In the genomic region with DNA sequence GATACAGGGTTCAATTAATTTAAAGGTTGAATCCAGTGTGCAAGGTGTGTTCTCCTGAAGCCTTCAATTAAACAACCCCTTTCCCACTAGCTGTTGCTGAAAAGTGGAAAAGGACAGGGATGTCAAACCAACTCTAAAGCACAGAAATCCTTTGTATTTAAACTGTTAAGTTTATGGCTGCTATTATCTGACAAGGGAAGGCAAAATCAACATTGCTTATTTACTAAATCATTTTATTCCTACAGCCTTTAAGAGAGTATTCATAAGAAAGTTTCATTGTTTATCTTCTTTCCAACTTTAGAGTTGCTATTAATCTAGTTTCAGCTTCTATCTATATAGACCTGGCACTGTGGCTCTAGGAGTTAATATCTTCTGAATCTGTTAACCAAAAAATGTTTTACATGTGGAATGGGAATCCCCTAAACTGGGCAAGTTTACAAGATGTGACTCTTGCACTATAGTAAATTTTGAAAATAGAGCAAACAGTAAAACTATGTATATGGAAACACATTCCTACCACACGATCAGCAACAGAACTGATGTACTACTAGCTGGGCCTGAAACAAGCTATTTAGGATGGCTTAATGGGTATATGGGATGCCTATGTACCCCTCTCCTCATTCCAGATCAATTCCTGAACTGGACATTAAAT, we compare ENCODE assay signal across 20 cellular contexts. TPM values are rescaled to one million over a fixed set of nuclear protein-coding genes. Genes with fewer than 3 reads are reported as not detected.
A peak's percentile ranks its signal among the peaks of the same experiment; 100 is the strongest.
DNase-seq lines count a peak whose midpoint lies in the region; ATAC-seq, FAIRE-seq and TF ChIP-seq lines count a peak whose summit lies in the region.
"Had no signal": no experiment of that assay in that cellular context is flagged by ENCODE, and none has a peak within 500 bp of the region (broad histone marks: within the 10 kb centered on the region; RNA-seq: fewer than 3 reads in every experiment).

No MANE protein-coding gene starts in this region.

- H2BK20ac ChIP-seq in IMR-90 (ENCODE audit: low read depth, low read length) = no peak overlapping the region

- H4K91ac ChIP-seq in IMR-90 (ENCODE audit: insufficient read depth, low read depth, low read length) = no peak overlapping the region

- H2AK5ac ChIP-seq in IMR-90 (ENCODE audit: low read depth, low read length) = no peak overlapping the region

- H3K56ac ChIP-seq in IMR-90 (ENCODE audit: extremely low read depth, insufficient read depth, low read length) = no peak overlapping the region

- BruUV-seq in IMR-90 (replicated peaks; lab: Mats Ljungman, UMichigan) = no TSS peak

- TF ChIP-seq RAD21 in A549 (conservative IDR thresholded peaks at IDR 0.05 in 1 of 2, IDR thresholded peaks at IDR 0.05 in 1 of 2) (no peak), IMR-90 (IDR thresholded peaks at IDR 0.05; ENCODE audit: low read length) (no peak)

- H3K9me3 ChIP-seq in A549 = peaks cover 6% of the 10 kb centered on the region
- no peaks in the 10 kb centered on the region for H3K9me3 ChIP-seq in IMR-90 (ENCODE audit: control insufficient read depth, insufficient read depth, low read length)
- H3K9me3 ChIP-seq in colonic mucosa = no peaks in the 10 kb centered on the region
- H3K9me3 ChIP-seq: ovary had no signal

- no peak overlapping the region for H4K8ac ChIP-seq in IMR-90 (ENCODE audit: low read depth in 2 of 2, low read length in 2 of 2)

- intact Hi-C loops in IMR-90 (cut with micrococcal nuclease) = no loop called here
- intact Hi-C loops in colonic mucosa (cut with DNase I) = no loop called here

- TF ChIP-seq EP300 in A549 (IDR thresholded peaks at IDR 0.05) = no peak

- H3K4me1 ChIP-seq in A549 = peaks cover 67% of the 10 kb centered on the region
- H3K4me1 ChIP-seq in IMR-90 (ENCODE audit: control insufficient read depth, insufficient read depth, low read length) = peaks cover 22% of the 10 kb centered on the region
- peaks cover 7% of the 10 kb centered on the region for H3K4me1 ChIP-seq in colonic mucosa

- H4K5ac ChIP-seq in IMR-90 (ENCODE audit: low read depth, low read length) = no peak overlapping the region; the same call in 1 of the 2 replicates

- H3K9ac ChIP-seq in IMR-90 (ENCODE audit: low read depth, low read length) (no peak overlapping the region), colonic mucosa (ENCODE audit: low read depth in 2 of 2, low read length in 2 of 2) (no peak overlapping the region)

- H3K23ac ChIP-seq in IMR-90 (ENCODE audit: low read depth, low read length) = no peak overlapping the region

- H3K18ac ChIP-seq in IMR-90 (ENCODE audit: low read depth, low read length) = peak overlapping the region; percentile 18; the same call in 1 of the 2 replicates

- DNase-seq in A549 (ENCODE audit: low read depth in 1 of 2, low spot score in 1 of 2) (no peak), GM12891 (ENCODE audit: insufficient read length, low spot score) (no peak), IMR-90 (peak; percentile 70), colonic mucosa (no peak), activated gamma-delta T cell (lab: John Stamatoyannopoulos, UW) (no peak), brain microvascular endothelial cell (no peak), foreskin fibroblast (no peak)
- DNase-seq in effector CD4-positive, alpha-beta T cell = no peak
- DNase-seq: activated CD8-positive, alpha-beta T cell treated with anti-CD3 and anti-CD28 coated beads for 36 hours; CD8-positive, alpha-beta memory T cell; DMS79 treated with DMSO at 0.1 percent for 48 hours; effector memory CD4-positive, alpha-beta T cell; heart left ventricle; MG63; NCI-H1930; ovary; stomach; WERI-Rb-1 had no signal

- TF ChIP-seq CTCF in A549 (IDR thresholded peaks at IDR 0.05) = no peak
- no peak for TF ChIP-seq CTCF in IMR-90 (conservative IDR thresholded peaks at IDR 0.05; ENCODE audit: low read depth, low read length)
- TF ChIP-seq CTCF in colonic mucosa (IDR thresholded peaks at IDR 0.05) = no peak
- no peak for TF ChIP-seq CTCF in brain microvascular endothelial cell (IDR thresholded peaks at IDR 0.05; ENCODE audit: low read depth, low read length, missing control alignments)
- TF ChIP-seq CTCF in foreskin fibroblast (IDR thresholded peaks at IDR 0.05; ENCODE audit: low read depth, low read length) = no peak

- peak overlapping the region; percentile 42 for H2BK5ac ChIP-seq in IMR-90 (ENCODE audit: low read depth, low read length, poor library complexity, severe bottlenecking)

- WGBS in A549 (ENCODE audit: missing lambda C conversion rate) = 10% methylated on average over 1 of the region's 1 CpG
- no CpG with 5 or more reads among the region's 1 CpG for WGBS in IMR-90 (ENCODE audit: extremely low coverage in 2 of 2, insufficient read length in 1 of 2), 2 experiments

- H3K4ac ChIP-seq in IMR-90 (ENCODE audit: low read depth, low read length) = no peak overlapping the region

- H3K4me2 ChIP-seq in A549 = peak overlapping the region; percentile 47
- H3K4me2 ChIP-seq in IMR-90 (ENCODE audit: low read depth, low read length) = peak overlapping the region; percentile 52; the same call in 1 of the 2 replicates

- no peak; a peak in 1 of 6 replicates for ATAC-seq in A549
- peak; percentile 49; the same call in 1 of the 2 replicates for ATAC-seq in IMR-90 (ENCODE audit: low read depth)
- ATAC-seq: activated CD8-positive, alpha-beta T cell treated with anti-CD3 and anti-CD28 coated beads for 36 hours; Right ventricle myocardium inferior had no signal

- dilution Hi-C loops in IMR-90 (cut with HindIII; ENCODE audit: low sequenced_read_pairs, unreplicated experiment) = no loop called here

- peaks cover 7% of the 10 kb centered on the region for H3K9me1 ChIP-seq in IMR-90 (ENCODE audit: insufficient read depth, low read length)

- peak overlapping the region in 1 of 2 experiments; percentile 62; a peak in 3 of 6 replicates for H3K27ac ChIP-seq in A549
- no peak overlapping the region for H3K27ac ChIP-seq in IMR-90 (ENCODE audit: insufficient read depth, low read length)
- peak overlapping the region; percentile 11 for H3K27ac ChIP-seq in colonic mucosa
- no peak overlapping the region for H3K27ac ChIP-seq in brain microvascular endothelial cell
- H3K27ac ChIP-seq: ovary, stomach, WERI-Rb-1 had no signal

- in situ Hi-C loops in IMR-90 (cut with MboI; ENCODE audit: low sequenced_read_pairs) = no loop called here
- in situ Hi-C loops in brain microvascular endothelial cell (cut with HindIII; ENCODE audit: low pct_ligation_motif_present, low sequenced_read_pairs) = no loop called here

- H4K20me1 ChIP-seq in IMR-90 (ENCODE audit: insufficient read depth, low read length) = peaks cover 69% of the 10 kb centered on the region

- CTCF ChIA-PET in A549 (lab: Yijun Ruan, JAX) = interaction anchor here (0.9 to 1.2 kb wide), 4 partner anchors 10 to 173 kb away, joined by 3 to 4 read pairs (median 4); no protein-coding TSS in a partner anchor
- CTCF ChIA-PET in IMR-90 (lab: Yijun Ruan, JAX) = interaction anchor here (0.6 to 1.0 kb wide), 3 partner anchors 12 to 663 kb away, joined by 3 read pairs; no protein-coding TSS in a partner anchor

- H3K36me3 ChIP-seq in IMR-90 (ENCODE audit: control insufficient read depth, insufficient read depth, low read length) (no peaks in the 10 kb centered on the region), colonic mucosa (no peaks in the 10 kb centered on the region), brain microvascular endothelial cell (replicated peaks) (no peaks in the 10 kb centered on the region)
- H3K36me3 ChIP-seq: heart left ventricle, ovary, stomach, WERI-Rb-1 had no signal

- H2BK120ac ChIP-seq in IMR-90 (ENCODE audit: low read depth, low read length) = no peak overlapping the region

- no peak overlapping the region for H2AK9ac ChIP-seq in IMR-90 (replicated peaks; ENCODE audit: low read depth, low read length, poor library complexity)

- H2BK15ac ChIP-seq in IMR-90 (ENCODE audit: low read depth, low read length) = no peak overlapping the region

- peaks cover 2 to 62% of the 10 kb centered on the region in 2 experiments; a peak in 2 of 4 replicates for H3K79me1 ChIP-seq in IMR-90 (ENCODE audit: low read depth in 1 of 2, low read length in 2 of 2)

- H3K14ac ChIP-seq in IMR-90 (replicated peaks; ENCODE audit: low read depth, low read length) = no peak overlapping the region; the same call in 1 of the 2 replicates

- POLR2A ChIA-PET in A549 (lab: Yijun Ruan, JAX) = no interaction called here
- POLR2A ChIA-PET in IMR-90 (lab: Charles Lee; ENCODE audit: unreplicated experiment) = interaction anchor here (0.5 kb wide), 1 partner anchor 100 kb away, joined by 4 read pairs; no protein-coding TSS in a partner anchor

- H2AFZ ChIP-seq in IMR-90 (replicated peaks; ENCODE audit: low read length, poor library complexity) = no peak overlapping the region

- TF ChIP-seq POLR2A in A549 (IDR thresholded peaks at IDR 0.05; ENCODE audit: low read length) = no peak
- no peak for TF ChIP-seq POLR2A in GM12891 (IDR thresholded peaks at IDR 0.05; ENCODE audit: low read depth, low read length)
- no peak for TF ChIP-seq POLR2A in IMR-90 (IDR thresholded peaks at IDR 0.05; ENCODE audit: low read depth, low read length)

- H3K27me3 ChIP-seq in IMR-90 (ENCODE audit: control insufficient read depth, insufficient read depth, low read length) (no peaks in the 10 kb centered on the region), colonic mucosa (no peaks in the 10 kb centered on the region), brain microvascular endothelial cell (replicated peaks) (no peaks in the 10 kb centered on the region)
- H3K27me3 ChIP-seq: heart left ventricle, MG63, ovary, stomach had no signal

- no peak overlapping the region for H3K4me3 ChIP-seq in A549
- H3K4me3 ChIP-seq in IMR-90 (ENCODE audit: insufficient read depth, low read depth, low read length) = no peak overlapping the region
- H3K4me3 ChIP-seq in colonic mucosa = no peak overlapping the region
- H3K4me3 ChIP-seq in brain microvascular endothelial cell (ENCODE audit: low read depth, low read length) = no peak overlapping the region
- no peak overlapping the region for H3K4me3 ChIP-seq in foreskin fibroblast (ENCODE audit: low read depth in 1 of 2, low read length in 2 of 2)
- H3K4me3 ChIP-seq: heart left ventricle, lung, MG63, ovary, stomach had no signal

- FAIRE-seq in A549 (lab: Jason Lieb, UNC) (no peak), GM12891 (lab: Jason Lieb, UNC) (peak; percentile 54)

TF ChIP-seq in A549, 52 proteins besides CTCF, POLR2A, EP300 and RAD21 (continues in another document):
- TF ChIP-seq EHMT2 (IDR thresholded peaks at IDR 0.05; ENCODE audit: low read depth) = no peak

TF ChIP-seq in IMR-90, 13 proteins besides CTCF, POLR2A, EP300 and RAD21:
- TF ChIP-seq MXI1 (IDR thresholded peaks at IDR 0.05; ENCODE audit: borderline replicate concordance, low read depth, low read length) = no peak
TF ChIP-seq in IMR-90: peak in this region for 0.

RNA-seq across cellular contexts. Expression of a gene that starts 53.0 kb away (rescaled TPM):
- 22.4 and 25.9 TPM in 2 replicates for polyA plus RNA-seq in A549 (2011; rRNA removed)
- 6.9 and 7.9 TPM in 2 replicates for polyA plus RNA-seq in A549 (2012; cell fraction: cytosol; rRNA removed)
- polyA plus RNA-seq in A549 (2012; cell fraction: nucleus; rRNA removed) = 13.6 and 14.3 TPM in 2 replicates
- polyA plus RNA-seq in A549 (2017; fragmentation: RNase III; extraction: RNeasy Plus Mini Kit Qiagen cat#74134 plus additional on column Dnase treatment) = 12.9 to 16.1 TPM (median 13.6 TPM) in 3 replicates
- 51.8 and 65.6 TPM in 2 replicates for polyA minus RNA-seq in A549 (2011; rRNA and poly(A)+ RNA removed)
- 5.2 TPM for polyA plus RNA-seq in GM12891 (2012; ENCODE audit: low read depth, missing spikeins)
- 131 and 195 TPM in 2 replicates for total RNA-seq in IMR-90 (2012; rRNA removed)
- polyA plus RNA-seq in IMR-90 (2012; rRNA removed) = 21.5 and 22.2 TPM in 2 replicates
- polyA plus RNA-seq in IMR-90 (2012; cell fraction: cytosol; rRNA removed) = 13.8 and 26.3 TPM in 2 replicates
- 36.7 and 50.1 TPM in 2 replicates for polyA plus RNA-seq in IMR-90 (2012; cell fraction: nucleus; rRNA removed; ENCODE audit: low replicate concordance)
- total RNA-seq in colonic mucosa = 10 to 100 TPM; 37.1 to 55.4 TPM
